Comparison of ENCODE assay signal across 9 cellular contexts in genomic region chr14:64541971-64542838, GRCh38. TPM values are rescaled to one million over a fixed set of nuclear protein-coding genes. Genes with fewer than 3 reads are reported as not detected.
DNase-seq lines count a peak whose midpoint lies in the region; ATAC-seq and TF ChIP-seq lines count a peak whose summit lies in the region.
"Had no signal": no experiment of that assay in that cellular context is flagged by ENCODE, and none has a peak within 500 bp of the region (broad histone marks: within the 10 kb centered on the region; RNA-seq: fewer than 3 reads in every experiment).

No MANE protein-coding gene starts in this region.

- no peak for DNase-seq in HCT116 (ENCODE audit: low read depth, low spot score)
- DNase-seq in activated naive CD4-positive, alpha-beta T cell treated with anti-CD3 and anti-CD28 coated beads for 36 hours, result peak; percentile 5
- peak; percentile 76 for DNase-seq in spleen
- no peak for DNase-seq in MM.1S
- no peak for DNase-seq in OCI-M2 (lab: John Stamatoyannopoulos, UW; ENCODE audit: unreplicated experiment)
- DNase-seq in DMS153 (lab: John Stamatoyannopoulos, UW), result no peak

- no peak overlapping the region for H2AFZ ChIP-seq in HCT116 (ENCODE audit: low read depth, low read length, poor library complexity, severe bottlenecking)
- H2AFZ ChIP-seq in MM.1S (ENCODE audit: low read length), result no peak overlapping the region

- H3K9me2 ChIP-seq in HCT116 (ENCODE audit: insufficient read depth) (no peaks in the 10 kb centered on the region), MM.1S (replicated peaks; ENCODE audit: insufficient read depth, low read length) (no peaks in the 10 kb centered on the region)

- TF ChIP-seq RAD21 in HCT116 (IDR thresholded peaks at IDR 0.05; ENCODE audit: low read depth), result no peak

- RAD21 ChIA-PET in HCT116 (lab: Charles Lee; ENCODE audit: low non-redundant PET in 1 of 2, low total read pairs in 2 of 2, uncharacterized antibody in 2 of 2, unreplicated experiment in 2 of 2), result no interaction called here

- H3K27me3 ChIP-seq in HCT116 (ENCODE audit: insufficient read depth, low read length) (no peaks in the 10 kb centered on the region), iPS-15b (ENCODE audit: control insufficient read depth, insufficient read depth, low read length) (no peaks in the 10 kb centered on the region), spleen (replicated peaks in 1 of 7) (peaks cover 0 to 35% (median 13%) of the 10 kb centered on the region in 7 donors), MM.1S (replicated peaks; ENCODE audit: insufficient read depth, low read length) (no peaks in the 10 kb centered on the region)

- no peak overlapping the region for H3K4me2 ChIP-seq in HCT116 (ENCODE audit: low read length)
- no peak overlapping the region for H3K4me2 ChIP-seq in MM.1S (ENCODE audit: low read depth, low read length)

- BruUV-seq in HCT116 (replicated peaks; lab: Mats Ljungman, UMichigan), result TSS peak; percentile 64

- peaks cover 30% of the 10 kb centered on the region for H3K4me1 Mint-ChIP-seq in activated naive CD4-positive, alpha-beta T cell treated with anti-CD3 and anti-CD28 coated beads for 36 hours (ENCODE audit: low read depth)

- no peak for TF ChIP-seq POLR2A in HCT116 (IDR thresholded peaks at IDR 0.05; ENCODE audit: borderline replicate concordance, extremely low read depth, insufficient read depth, insufficient read length)
- TF ChIP-seq POLR2A in spleen (IDR thresholded peaks at IDR 0.05), result no peak

- no peak for ATAC-seq in HCT116
- ATAC-seq in GM21390 (IDR thresholded peaks at IDR 0.05; ENCODE audit: unreplicated experiment), result no peak
- ATAC-seq: left colon had no signal

- POLR2A ChIA-PET in HCT116 (lab: Charles Lee), result interaction anchor here (1.3 kb wide), 1 partner anchor 16 kb away, joined by 3 read pairs; no protein-coding TSS in a partner anchor

- no peak overlapping the region for H3K9ac ChIP-seq in HCT116 (ENCODE audit: low read length)
- H3K9ac ChIP-seq in iPS-15b (ENCODE audit: low read depth, low read length), result peak overlapping the region; percentile 47
- H3K9ac ChIP-seq in MM.1S (ENCODE audit: low read length), result no peak overlapping the region

- WGBS in spleen, 5 donors, result 11 to 22% (median 11%) methylated on average over 49 to 61 of the region's 61 CpGs

- H3K27me3 Mint-ChIP-seq in activated naive CD4-positive, alpha-beta T cell treated with anti-CD3 and anti-CD28 coated beads for 36 hours (ENCODE audit: low read depth), result peaks cover 22% of the 10 kb centered on the region

- no peak overlapping the region for H3K27ac Mint-ChIP-seq in activated naive CD4-positive, alpha-beta T cell treated with anti-CD3 and anti-CD28 coated beads for 36 hours

- H3K4me1 ChIP-seq in HCT116 (ENCODE audit: control insufficient read depth in 1 of 2, insufficient read depth in 2 of 2, low read length in 2 of 2) (peaks cover 3 to 23% of the 10 kb centered on the region in 2 experiments; a peak in 2 of 4 replicates), iPS-15b (ENCODE audit: control insufficient read depth, insufficient read depth, low read length) (peaks cover 6% of the 10 kb centered on the region), spleen (peaks cover 6 to 42% (median 28%) of the 10 kb centered on the region in 6 donors), MM.1S (ENCODE audit: low read length) (no peaks in the 10 kb centered on the region)

- CTCF ChIA-PET in HCT116 (lab: Charles Lee), result no interaction called here
- CTCF ChIA-PET in activated naive CD4-positive, alpha-beta T cell treated with anti-CD3 and anti-CD28 coated beads for 36 hours (lab: Charles Lee), result interaction anchor here (0.6 to 3.5 kb wide), 5 partner anchors 31 to 744 kb away, joined by 3 to 14 read pairs (median 7); no protein-coding TSS in a partner anchor

- H3K9me3 ChIP-seq in HCT116 (ENCODE audit: control insufficient read depth in 1 of 2, insufficient read depth in 1 of 2, low read depth in 1 of 2, low read length in 2 of 2) (no peaks in the 10 kb centered on the region; a peak in 1 of 4 replicates), iPS-15b (ENCODE audit: control insufficient read depth, insufficient read depth, low read length) (peaks cover 4% of the 10 kb centered on the region), spleen (peaks cover 0 to 14% (median 7%) of the 10 kb centered on the region in 8 donors), MM.1S (replicated peaks; ENCODE audit: insufficient read depth, low read length) (no peaks in the 10 kb centered on the region)

- no peaks in the 10 kb centered on the region for H4K20me1 ChIP-seq in HCT116 (ENCODE audit: insufficient read depth)
- no peaks in the 10 kb centered on the region for H4K20me1 ChIP-seq in MM.1S (ENCODE audit: insufficient read depth, low read length)

- no peaks in the 10 kb centered on the region for H3K36me3 ChIP-seq in HCT116 (ENCODE audit: control insufficient read depth in 1 of 2, insufficient read depth in 2 of 2, low read length in 2 of 2)
- H3K36me3 ChIP-seq in iPS-15b (ENCODE audit: control insufficient read depth, insufficient read depth, low read length), result peaks cover 8% of the 10 kb centered on the region
- H3K36me3 ChIP-seq in spleen, result no peaks in the 10 kb centered on the region
- no peaks in the 10 kb centered on the region for H3K36me3 ChIP-seq in MM.1S (replicated peaks; ENCODE audit: insufficient read depth, low read length)

- intact Hi-C loops in HCT116 (cut with micrococcal nuclease), result loop anchor here (10.0 kb wide), 1 partner anchor 93 kb away; no protein-coding TSS in a partner anchor
- intact Hi-C loops in activated naive CD4-positive, alpha-beta T cell treated with anti-CD3 and anti-CD28 coated beads for 36 hours (cut with micrococcal nuclease), result loop anchor here (2.0 to 10.0 kb wide), 3 partner anchors 77 to 687 kb away; partner anchors contain the start of genes AKAP5, FNTB and SYNE2
- intact Hi-C loops in spleen (cut with DNase I; ENCODE audit: low total_unique reads), result loop anchor here (10.0 kb wide), 1 partner anchor 83 kb away; no protein-coding TSS in a partner anchor

- H3K9me3 Mint-ChIP-seq in activated naive CD4-positive, alpha-beta T cell treated with anti-CD3 and anti-CD28 coated beads for 36 hours, result no peaks in the 10 kb centered on the region

- H3K79me2 ChIP-seq in HCT116 (ENCODE audit: insufficient read depth, low read length) (no peaks in the 10 kb centered on the region), MM.1S (ENCODE audit: low read length) (no peaks in the 10 kb centered on the region)

- H3K4me3 Mint-ChIP-seq in activated naive CD4-positive, alpha-beta T cell treated with anti-CD3 and anti-CD28 coated beads for 36 hours, result peak overlapping the region; percentile 59

- H3K36me3 Mint-ChIP-seq in activated naive CD4-positive, alpha-beta T cell treated with anti-CD3 and anti-CD28 coated beads for 36 hours (ENCODE audit: low read depth), result peaks cover 6% of the 10 kb centered on the region

- H3F3A ChIP-seq in MM.1S (ENCODE audit: insufficient read depth, low read length), result no peaks in the 10 kb centered on the region

- TF ChIP-seq CTCF in HCT116 (IDR thresholded peaks at IDR 0.05 in 2 of 3, conservative IDR thresholded peaks at IDR 0.05 in 1 of 3; ENCODE audit: borderline replicate concordance in 1 of 3, insufficient read depth in 1 of 3, low read depth in 2 of 3, low read length in 2 of 3) (no peak), spleen (IDR thresholded peaks at IDR 0.05 in 8 of 11, conservative IDR thresholded peaks at IDR 0.05 in 3 of 11) (no peak), MM.1S (IDR thresholded peaks at IDR 0.05; ENCODE audit: low read length) (no peak)

- no peak overlapping the region for H3K27ac ChIP-seq in HCT116 (ENCODE audit: low read depth, low read length)
- H3K27ac ChIP-seq in spleen, result peak overlapping the region in 1 of 8 donors; percentile 84
- H3K27ac ChIP-seq in MM.1S (ENCODE audit: low read length), result no peak overlapping the region

- H3K4me3 ChIP-seq in HCT116 (replicated peaks in 1 of 2; ENCODE audit: low read depth in 1 of 2, low read length in 2 of 2) (no peak overlapping the region), iPS-15b (ENCODE audit: low read depth, low read length) (peak overlapping the region; percentile 78), spleen (peak overlapping the region; percentile 13 to 89 (median 68)), MM.1S (ENCODE audit: low read length) (no peak overlapping the region)

TF ChIP-seq in HCT116, 20 proteins besides CTCF, POLR2A, EP300 and RAD21 (continues in another document):
- TF ChIP-seq ZBTB33 (IDR thresholded peaks at IDR 0.05; ENCODE audit: extremely low read depth, insufficient replicate concordance, low read length), result no peak

RNA-seq across cellular contexts. Expression of gene HSPA2, which starts 1.7 kb away (rescaled TPM):
- total RNA-seq in HCT116 (2021; ENCODE audit: unreplicated experiment) (2.5 TPM), spleen (10 to 100 TPM; 15.2 to 53.8 (median 31.4) TPM)
- 1.1 and 1.3 TPM in 2 replicates for polyA plus RNA-seq in HCT116 (2012)
- total RNA-seq in activated naive CD4-positive, alpha-beta T cell treated with anti-CD3 and anti-CD28 coated beads for 36 hours, result 1 to 10 TPM; 4.1 to 5.1 TPM
- polyA plus RNA-seq in spleen, result 10 to 100 TPM in 1 of 3 donors, 1 to 10 TPM in 2; 3.9 to 10.8 (median 6.0) TPM

RNA-seq across cellular contexts. Expression of gene PPP1R36, which starts 7.6 kb away (rescaled TPM):
- total RNA-seq in HCT116 (2021; ENCODE audit: unreplicated experiment) (0.47 TPM), spleen (1 to 10 TPM in 2 of 7 donors, under 1 TPM in 3, not detected in 2; 0.30 to 1.1 (median 0.72) TPM)
- polyA plus RNA-seq in HCT116 (2012), result 0.21 and 0.26 TPM in 2 replicates
- not detected for total RNA-seq in activated naive CD4-positive, alpha-beta T cell treated with anti-CD3 and anti-CD28 coated beads for 36 hours
- under 1 TPM; 0.26 to 0.48 (median 0.36) TPM for polyA plus RNA-seq in spleen

RNA-seq across cellular contexts. Expression of gene ZBTB1, which starts 37.6 kb away (rescaled TPM):
- 20.6 TPM for total RNA-seq in HCT116 (2021; ENCODE audit: unreplicated experiment)
- 9.3 and 11.4 TPM in 2 replicates for polyA plus RNA-seq in HCT116 (2012)
- 10 to 100 TPM; 21.3 to 23.4 TPM for total RNA-seq in activated naive CD4-positive, alpha-beta T cell treated with anti-CD3 and anti-CD28 coated beads for 36 hours
- 10 to 100 TPM; 51.7 to 84.2 (median 66.9) TPM for total RNA-seq in spleen
- polyA plus RNA-seq in spleen, result 10 to 100 TPM; 25.4 to 31.3 (median 27.5) TPM

RNA-seq across cellular contexts. Expression of gene ZBTB25, which starts 38.6 kb away (rescaled TPM):
- total RNA-seq in HCT116 (2021; ENCODE audit: unreplicated experiment), result 19.0 TPM
- 12.9 and 13.3 TPM in 2 replicates for polyA plus RNA-seq in HCT116 (2012)
- total RNA-seq in activated naive CD4-positive, alpha-beta T cell treated with anti-CD3 and anti-CD28 coated beads for 36 hours, result 10 to 100 TPM; 22.6 to 23.5 TPM
- total RNA-seq in spleen, result 10 to 100 TPM; 14.7 to 27.5 (median 21.3) TPM
- 1 to 10 TPM; 5.0 to 5.7 (median 5.5) TPM for polyA plus RNA-seq in spleen

Comparison
In these comparisons a context has a peak if more than half of its experiments do, and no peak if none do; other contexts are left out.
1. DNase-seq: peak in activated naive CD4-positive, alpha-beta T cell treated with anti-CD3 and anti-CD28 coated beads for 36 hours (single experiment) and spleen (single experiment); none in HCT116 (single experiment), MM.1S (single experiment), OCI-M2 (single experiment) and DMS153 (single experiment).
2. H3K4me3 ChIP-seq: peak in iPS-15b (single experiment) and spleen (8 of 8); none in HCT116 (0 of 2) and MM.1S (single experiment).